8 cellular contexts compared by ENCODE assay signal in the genomic region with DNA sequence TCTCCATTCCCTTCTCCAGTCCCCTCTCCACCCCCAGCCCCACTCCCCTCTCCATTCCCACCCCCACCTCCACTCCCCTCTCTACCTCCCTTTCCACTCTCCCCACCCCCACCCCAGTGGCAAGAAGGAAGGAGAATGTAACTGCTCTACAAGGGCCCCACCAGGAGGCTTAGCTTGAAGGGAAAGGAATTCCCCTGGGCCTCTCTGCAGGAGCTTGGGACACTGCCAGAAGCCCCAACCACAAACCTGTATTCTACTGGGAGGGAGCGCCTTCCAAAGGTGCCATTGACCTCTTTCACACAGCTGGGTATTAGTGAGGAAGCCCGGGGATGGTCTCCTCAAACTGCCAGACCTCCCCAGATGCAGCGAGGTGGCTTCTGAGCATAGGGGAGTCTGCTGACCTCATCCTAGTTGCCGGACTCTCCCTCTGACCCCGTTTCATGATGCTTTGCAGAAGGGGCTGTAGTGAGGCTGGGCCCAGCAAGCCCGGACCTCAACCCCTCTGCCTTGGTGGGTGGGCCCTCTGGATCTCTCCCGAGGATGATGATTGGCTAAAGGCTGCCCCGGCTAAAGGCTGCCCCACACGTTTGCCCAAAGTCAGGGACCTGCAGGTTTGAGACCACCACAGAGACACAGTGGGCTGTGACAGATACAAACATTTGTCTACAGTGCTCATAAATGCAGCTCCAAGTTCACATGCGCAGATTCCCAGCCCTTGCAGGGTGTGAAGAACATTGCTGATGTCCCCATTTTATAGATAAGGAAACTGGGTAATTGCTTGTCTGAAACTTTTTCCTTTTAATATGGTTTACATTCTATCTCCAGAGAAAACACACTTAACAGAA. TPM values are rescaled to one million over a fixed set of nuclear protein-coding genes. Genes with fewer than 3 reads are reported as not detected.
DNase-seq lines count a peak whose midpoint lies in the region; ATAC-seq, FAIRE-seq and TF ChIP-seq lines count a peak whose summit lies in the region.

No MANE protein-coding gene starts in this region.

- no peaks in the 10 kb centered on the region for H3K9me1 ChIP-seq in K562 (ENCODE audit: control insufficient read depth, insufficient read depth, low read length)

- no peak for TF ChIP-seq POLR2A in K562 (conservative IDR thresholded peaks at IDR 0.05)

- H4K20me1 ChIP-seq in K562 (replicated peaks; ENCODE audit: control insufficient read depth, insufficient read depth, low read length), result no peaks in the 10 kb centered on the region

- no peak for FAIRE-seq in K562 (lab: Jason Lieb, UNC)

- in situ Hi-C loops in ACHN (cut with HindIII; ENCODE audit: low pct_ligation_motif_present, low pct_unique_long_range_greater_than_20kb, low sequenced_read_pairs) (no loop called here), K562 (cut with MboI) (no loop called here)

- H3K27me3 ChIP-seq in K562 (ENCODE audit: control insufficient read depth in 2 of 2, insufficient read depth in 2 of 2, low read length in 2 of 2) (no peaks in the 10 kb centered on the region), lung (ENCODE audit: control insufficient read depth, insufficient read depth) (no peaks in the 10 kb centered on the region)

- CTCF ChIA-PET in K562 (lab: Yijun Ruan, JAX; ENCODE audit: low intra/inter-chr PET ratio), result interaction anchor here (3.1 kb wide), 1 partner anchor 42 kb away, joined by 32 read pairs; no protein-coding TSS in a partner anchor

- WGBS in K562 (ENCODE audit: insufficient coverage, low coverage, missing lambda C conversion rate), result 17% methylated on average over 10 of the region's 10 CpGs
- 28 to 33% methylated on average over 10 of the region's 10 CpGs for WGBS in lung, 2 donors

- H3K79me2 ChIP-seq in K562 (ENCODE audit: control insufficient read depth, insufficient read depth, low read length), result no peaks in the 10 kb centered on the region

- H2AFZ ChIP-seq in K562 (ENCODE audit: low read depth, low read length), result no peak overlapping the region

- no peak for TF ChIP-seq EP300 in K562 (IDR thresholded peaks at IDR 0.05; ENCODE audit: low read length)

- POLR2A ChIA-PET in K562 (lab: Yijun Ruan, JAX), result interaction anchor here (1.3 kb wide), 1 partner anchor 19 kb away, joined by 3 read pairs; no protein-coding TSS in a partner anchor

- ATAC-seq in K562 (no peak), lung (ENCODE audit: insufficient read depth, low FRiP score) (no peak), HG02642 (IDR thresholded peaks at IDR 0.05; ENCODE audit: poor library complexity, unreplicated experiment) (no peak), GM21825 (IDR thresholded peaks at IDR 0.05; ENCODE audit: unreplicated experiment) (no peak)

- H3K4me3 ChIP-seq in K562, result no peak overlapping the region
- H3K4me3 ChIP-seq in lung, result peak overlapping the region; percentile 44

- no peak for TF ChIP-seq RAD21 in K562 (CRISPR knock-in tag; conservative IDR thresholded peaks at IDR 0.05 in 1 of 2, IDR thresholded peaks at IDR 0.05 in 1 of 2)

- no peaks in the 10 kb centered on the region for H3K9me3 ChIP-seq in K562 (replicated peaks; ENCODE audit: control insufficient read depth, insufficient read depth, low read depth, low read length)
- H3K9me3 ChIP-seq in lung (ENCODE audit: control insufficient read depth in 2 of 2, insufficient read depth in 1 of 2, low read length in 1 of 2), result no peaks in the 10 kb centered on the region

- H3K4me1 ChIP-seq in K562 (replicated peaks in 1 of 2; ENCODE audit: control insufficient read depth in 2 of 2, insufficient read depth in 2 of 2, low read length in 2 of 2), result peaks cover 34 to 59% of the 10 kb centered on the region in 2 experiments
- peaks cover 15 to 38% of the 10 kb centered on the region in 2 donors for H3K4me1 ChIP-seq in lung (ENCODE audit: control insufficient read depth in 2 of 2, insufficient read depth in 2 of 2, low read length in 2 of 2)

- H3K4me2 ChIP-seq in K562 (ENCODE audit: insufficient read depth, low read length), result no peak overlapping the region

- peak; percentile 72 for DNase-seq in ACHN
- DNase-seq in HPDE6-E6E7 (ENCODE audit: extremely low spot score), result peak; percentile 44
- DNase-seq in K562 (ENCODE audit: extremely low read depth in 1 of 4, low spot score in 3 of 4), result peak in 3 of 4 experiments; percentile 25 to 32 (median 26)
- DNase-seq in lung (ENCODE audit: low spot score), result no peak
- no peak for DNase-seq in activated CD8-positive, alpha-beta memory T cell treated with anti-CD3 and anti-CD28 coated beads, Interleukin-2, amount 50 U/mL, for 48 hours
- no peak for DNase-seq in stimulated activated CD4-positive, alpha-beta T cell treated with anti-CD3 and anti-CD28 coated beads, Interleukin-1b, Interleukin-23, amount 100 ng/mL, for 48 hours

- no peak overlapping the region for H3K27ac ChIP-seq in K562 (ENCODE audit: extremely low read depth, low read depth, low read length)
- peak overlapping the region; percentile 48 to 62 for H3K27ac ChIP-seq in lung (ENCODE audit: low read depth in 1 of 2, low read length in 1 of 2)

- H3K36me3 ChIP-seq in K562 (ENCODE audit: control insufficient read depth, insufficient read depth, low read length) (no peaks in the 10 kb centered on the region), lung (ENCODE audit: control insufficient read depth in 2 of 2, insufficient read depth in 2 of 2, low read length in 2 of 2) (peaks cover 0 to 15% of the 10 kb centered on the region in 2 donors)

- peak overlapping the region in 1 of 2 experiments; percentile 0; a peak in 1 of 4 replicates for H3K9ac ChIP-seq in K562 (ENCODE audit: insufficient read depth in 1 of 2, low read depth in 2 of 2, low read length in 2 of 2)

- TF ChIP-seq CTCF in K562 (IDR thresholded peaks at IDR 0.05 in 2 of 3, conservative IDR thresholded peaks at IDR 0.05 in 1 of 3; ENCODE audit: insufficient read depth in 2 of 3, low read depth in 1 of 3, low read length in 3 of 3) (no peak), lung (IDR thresholded peaks at IDR 0.05; ENCODE audit: control extremely low read depth, extremely low read depth) (no peak)

- BruUV-seq in K562 (replicated peaks; lab: Mats Ljungman, UMichigan), result no TSS peak

- intact Hi-C loops in K562 (cut with micrococcal nuclease), result loop anchor here (1.0 to 5.0 kb wide), 2 partner anchors 43 to 98 kb away; no protein-coding TSS in a partner anchor

RNA-seq across cellular contexts. Expression of gene DEPP1, which starts 2.9 kb away (rescaled TPM):
- 0.32 and 3.0 TPM in 2 replicates for total RNA-seq in K562 (2011; cell fraction: chromatin; rRNA removed; ENCODE audit: low replicate concordance)
- total RNA-seq in K562 (2011; cell fraction: nucleolus; rRNA removed), result 2.4 and 4.7 TPM in 2 replicates
- total RNA-seq in K562 (2011; cell fraction: nucleoplasm; rRNA removed), result 1.5 and 2.3 TPM in 2 replicates
- total RNA-seq in K562 (2014; rRNA removed), result 0.33 and 0.54 TPM in 2 replicates
- 0.06 and 0.07 TPM in 2 replicates for total RNA-seq in K562 (2014; rRNA removed; fragmentation: Illumina TruSeq; extraction: Trizol)
- 0.11 and 0.18 TPM in 2 replicates for total RNA-seq in K562 (2015; rRNA removed; fragmentation: Illumina TruSeq; extraction: Trizol)
- total RNA-seq in K562 (2021), result 0.34 and 0.40 TPM in 2 replicates
- polyA plus RNA-seq in K562 (2011; rRNA removed), result 0.42 and 1.1 TPM in 2 replicates
- 1.3 and 1.5 TPM in 2 replicates for polyA plus RNA-seq in K562 (2011; cell fraction: cytosol; rRNA removed)
- 0.47 and 1.1 TPM in 2 replicates for polyA plus RNA-seq in K562 (2011; cell fraction: nucleus; rRNA removed)
- polyA plus RNA-seq in K562 (2012), result 0.46 and 1.3 TPM in 2 replicates
- 0.19 TPM in 2 replicates for polyA plus RNA-seq in K562 (2014; fragmentation: Illumina TruSeq; extraction: Trizol)
- under 1 TPM in 1 of 2 experiments, not detected in 1; 0.04 TPM for polyA plus RNA-seq in K562 (2014; fragmentation: Nextera tagmentation; extraction: Ambion mirVana)
- 0.21 and 0.26 TPM in 2 replicates for polyA plus RNA-seq in K562 (2014; rRNA removed)
- 0.77 and 1.1 TPM in 2 replicates for polyA minus RNA-seq in K562 (2011; rRNA and poly(A)+ RNA removed)
- polyA minus RNA-seq in K562 (2011; cell fraction: cytosol; rRNA and poly(A)+ RNA removed), result 0.76 and 1.8 TPM in 2 replicates
- polyA minus RNA-seq in K562 (2011; cell fraction: nucleus; rRNA and poly(A)+ RNA removed), result 1.9 and 3.2 TPM in 2 replicates
- total RNA-seq in lung, result 100 to 1,000 TPM in 1 of 2 donors, 10 to 100 TPM in 1; 37.0 to 149 TPM
- polyA plus RNA-seq in lung, result 10 to 100 TPM; 48.3 to 91.9 TPM

RNA-seq across cellular contexts. Expression of gene RASSF4, which starts 16.1 kb away (rescaled TPM):
- total RNA-seq in K562 (2011; cell fraction: chromatin; rRNA removed; ENCODE audit: low replicate concordance), result 0.21 and 0.58 TPM in 2 replicates
- 0.17 and 0.66 TPM in 2 replicates for total RNA-seq in K562 (2011; cell fraction: nucleolus; rRNA removed)
- 0.15 and 0.29 TPM in 2 replicates for total RNA-seq in K562 (2011; cell fraction: nucleoplasm; rRNA removed)
- 0.04 and 0.09 TPM in 2 replicates for total RNA-seq in K562 (2014; rRNA removed)
- total RNA-seq in K562 (2014; rRNA removed; fragmentation: Illumina TruSeq; extraction: Trizol), result not detected in 2 replicates
- total RNA-seq in K562 (2015; rRNA removed; fragmentation: Illumina TruSeq; extraction: Trizol), result not detected in 2 replicates
- total RNA-seq in K562 (2021), result 0.18 and 0.62 TPM in 2 replicates
- polyA plus RNA-seq in K562 (2011; rRNA removed), result 0.05 and 0.13 TPM in 2 replicates
- 0.04 and 0.30 TPM in 2 replicates for polyA plus RNA-seq in K562 (2011; cell fraction: cytosol; rRNA removed)
- polyA plus RNA-seq in K562 (2011; cell fraction: nucleus; rRNA removed), result 0.25 and 0.30 TPM in 2 replicates
- polyA plus RNA-seq in K562 (2012), result 0.20 and 0.68 TPM in 2 replicates
- polyA plus RNA-seq in K562 (2014; fragmentation: Illumina TruSeq; extraction: Trizol), result 0.10 TPM in 1 of 2 replicates, not detected in the other
- under 1 TPM in 1 of 2 experiments, not detected in 1; 0.01 TPM for polyA plus RNA-seq in K562 (2014; fragmentation: Nextera tagmentation; extraction: Ambion mirVana)
- 0.13 TPM in 1 of 2 replicates, not detected in the other for polyA plus RNA-seq in K562 (2014; rRNA removed)
- not detected in 2 replicates for polyA minus RNA-seq in K562 (2011; rRNA and poly(A)+ RNA removed)
- not detected in 2 replicates for polyA minus RNA-seq in K562 (2011; cell fraction: cytosol; rRNA and poly(A)+ RNA removed)
- polyA minus RNA-seq in K562 (2011; cell fraction: nucleus; rRNA and poly(A)+ RNA removed), result not detected in 2 replicates
- 10 to 100 TPM; 38.8 to 44.3 TPM for total RNA-seq in lung
- polyA plus RNA-seq in lung, result 10 to 100 TPM; 19.5 to 55.4 TPM

RNA-seq across cellular contexts. Expression of gene ZNF22, which starts 25.0 kb away (rescaled TPM):
- total RNA-seq in K562 (2011; cell fraction: chromatin; rRNA removed; ENCODE audit: low replicate concordance), result 6.0 and 13.6 TPM in 2 replicates
- 5.3 and 7.1 TPM in 2 replicates for total RNA-seq in K562 (2011; cell fraction: nucleolus; rRNA removed)
- 9.9 and 11.2 TPM in 2 replicates for total RNA-seq in K562 (2011; cell fraction: nucleoplasm; rRNA removed)
- total RNA-seq in K562 (2014; rRNA removed) (35.9 and 36.2 TPM in 2 replicates), K562 (2014; rRNA removed; fragmentation: Illumina TruSeq; extraction: Trizol) (68.4 and 69.4 TPM in 2 replicates), K562 (2015; rRNA removed; fragmentation: Illumina TruSeq; extraction: Trizol) (47.9 and 48.6 TPM in 2 replicates), K562 (2021) (40.5 and 52.9 TPM in 2 replicates), lung (10 to 100 TPM; 17.7 to 40.7 TPM)
- polyA plus RNA-seq in K562 (2011; rRNA removed) (39.2 and 51.2 TPM in 2 replicates), K562 (2014; fragmentation: Illumina TruSeq; extraction: Trizol) (51.3 and 62.2 TPM in 2 replicates), K562 (2014; fragmentation: Nextera tagmentation; extraction: Ambion mirVana) (10 to 100 TPM; 92.2 to 98.7 TPM), K562 (2014; rRNA removed) (42.4 and 60.4 TPM in 2 replicates), lung (10 to 100 TPM; 16.8 to 18.6 TPM)
- 9.3 and 18.6 TPM in 2 replicates for polyA plus RNA-seq in K562 (2011; cell fraction: cytosol; rRNA removed)
- polyA plus RNA-seq in K562 (2011; cell fraction: nucleus; rRNA removed), result 7.4 and 12.9 TPM in 2 replicates
- 38.3 and 41.5 TPM in 2 replicates for polyA plus RNA-seq in K562 (2012)
- polyA minus RNA-seq in K562 (2011; rRNA and poly(A)+ RNA removed), result 19.0 and 19.4 TPM in 2 replicates
- polyA minus RNA-seq in K562 (2011; cell fraction: cytosol; rRNA and poly(A)+ RNA removed), result 5.3 and 8.3 TPM in 2 replicates
- 5.3 and 11.1 TPM in 2 replicates for polyA minus RNA-seq in K562 (2011; cell fraction: nucleus; rRNA and poly(A)+ RNA removed)

Comparison
In these comparisons a context has a peak if more than half of its experiments do, and no peak if none do; other contexts are left out.
1. DNase-seq: peak in ACHN (single experiment), HPDE6-E6E7 (single experiment) and K562 (3 of 4); none in lung (single experiment), activated CD8-positive, alpha-beta memory T cell treated with anti-CD3 and anti-CD28 coated beads, Interleukin-2, amount 50 U/mL, for 48 hours (single experiment) and stimulated activated CD4-positive, alpha-beta T cell treated with anti-CD3 and anti-CD28 coated beads, Interleukin-1b, Interleukin-23, amount 100 ng/mL, for 48 hours (single experiment).
2. RNA of gene DEPP1, which starts 2.9 kb away (total RNA-seq): 37.0 to 149 TPM in lung; 0.06 to 4.7 TPM in K562; every median in the first group is over 4 times any median in the second.
3. RNA of gene RASSF4, which starts 16.1 kb away (total RNA-seq): 38.8 to 44.3 TPM in lung; 0.04 to 0.66 TPM in K562; every median in the first group is over 10 times any median in the second.